In the genomic region with DNA sequence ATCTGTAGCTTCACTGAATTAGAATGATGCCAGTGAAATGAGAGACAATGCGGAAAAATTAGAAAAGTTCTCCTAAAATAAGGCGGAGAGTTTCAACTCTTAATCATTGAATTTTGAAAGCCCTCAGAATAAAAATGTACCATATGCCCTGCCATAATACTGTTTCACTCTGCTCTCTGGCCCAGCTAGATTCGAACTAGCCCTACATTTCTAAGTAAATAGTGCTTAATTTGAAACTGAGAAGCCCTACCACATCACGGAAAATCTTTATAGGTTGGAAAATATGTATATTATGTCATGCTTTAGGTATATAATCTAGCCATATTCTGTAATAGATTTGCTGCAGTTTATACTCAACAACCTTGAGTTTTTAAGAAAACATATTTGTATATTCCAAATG, we compare ENCODE assay signal across 17 cellular contexts.
DNase-seq lines count a peak whose midpoint lies in the region; ATAC-seq and TF ChIP-seq lines count a peak whose summit lies in the region.
"Had no signal": no experiment of that assay in that cellular context is flagged by ENCODE, and none has a peak within 500 bp of the region (broad histone marks: within the 10 kb centered on the region; RNA-seq: fewer than 3 reads in every experiment).

No MANE protein-coding gene starts in this region.

- POLR2A ChIA-PET in activated CD4-positive, alpha-beta memory T cell treated with anti-CD3 and anti-CD28 coated beads for 36 hours (lab: Charles Lee) = interaction anchor here (0.6 to 4.3 kb wide), 8 partner anchors 9 to 228 kb away, joined by 3 to 17 read pairs (median 4); no protein-coding TSS in a partner anchor

- no peaks in the 10 kb centered on the region for H3K27me3 Mint-ChIP-seq in activated T-cell treated with anti-CD3 and anti-CD28 coated beads, Interleukin-2, amount 50 U/mL, for 72 hours (ENCODE audit: low read depth)
- H3K27me3 Mint-ChIP-seq in activated CD4-positive, alpha-beta memory T cell treated with anti-CD3 and anti-CD28 coated beads for 36 hours = no peaks in the 10 kb centered on the region
- H3K27me3 Mint-ChIP-seq in stimulated activated naive CD8-positive, alpha-beta T cell treated with anti-CD3 and anti-CD28 coated beads, Interleukin-15, amount 100 ng/mL, for 72 hours = no peaks in the 10 kb centered on the region

- intact Hi-C loops in activated CD4-positive, alpha-beta memory T cell treated with anti-CD3 and anti-CD28 coated beads for 36 hours (cut with micrococcal nuclease) = loop anchor here (1.0 kb wide), 3 partner anchors 8 to 37 kb away; no protein-coding TSS in a partner anchor
- intact Hi-C loops in psoas muscle (cut with DNase I) = no loop called here

- no peaks in the 10 kb centered on the region for H3K36me3 Mint-ChIP-seq in activated T-cell treated with anti-CD3 and anti-CD28 coated beads, Interleukin-2, amount 50 U/mL, for 72 hours (ENCODE audit: insufficient read depth in 2 of 2)
- no peaks in the 10 kb centered on the region for H3K36me3 Mint-ChIP-seq in activated CD4-positive, alpha-beta memory T cell treated with anti-CD3 and anti-CD28 coated beads for 36 hours
- H3K36me3 Mint-ChIP-seq: neural progenitor cell had no signal

- CTCF ChIA-PET in activated CD4-positive, alpha-beta memory T cell treated with anti-CD3 and anti-CD28 coated beads for 36 hours (lab: Charles Lee) = interaction anchor here (0.7 to 2.1 kb wide), 6 partner anchors 9 to 109 kb away, joined by 3 to 9 read pairs (median 4); no protein-coding TSS in a partner anchor

- H3K9me3 ChIP-seq in psoas muscle = no peaks in the 10 kb centered on the region
- H3K9me3 ChIP-seq: colonic mucosa, upper lobe of right lung had no signal

- H3K36me3 ChIP-seq in psoas muscle (ENCODE audit: insufficient read depth in 1 of 2, low read depth in 1 of 2) = no peaks in the 10 kb centered on the region
- H3K36me3 ChIP-seq: colonic mucosa, neural progenitor cell, upper lobe of right lung had no signal

- H3K4me1 ChIP-seq in psoas muscle = no peaks in the 10 kb centered on the region
- H3K4me1 ChIP-seq: colonic mucosa, neural progenitor cell, upper lobe of right lung had no signal

- H3K27me3 ChIP-seq in psoas muscle (ENCODE audit: insufficient read depth in 3 of 3, low read length in 2 of 3) = peaks cover 0 to 22% (median 5%) of the 10 kb centered on the region in 3 donors
- H3K27me3 ChIP-seq: colonic mucosa, neural progenitor cell had no signal

- no peak overlapping the region for H3K27ac ChIP-seq in psoas muscle
- H3K27ac ChIP-seq: colonic mucosa, neural progenitor cell, upper lobe of right lung had no signal

- no peaks in the 10 kb centered on the region for H3K9me3 Mint-ChIP-seq in activated T-cell treated with anti-CD3 and anti-CD28 coated beads, Interleukin-2, amount 50 U/mL, for 72 hours
- H3K9me3 Mint-ChIP-seq in activated CD4-positive, alpha-beta memory T cell treated with anti-CD3 and anti-CD28 coated beads for 36 hours = no peaks in the 10 kb centered on the region
- H3K9me3 Mint-ChIP-seq in stimulated activated naive CD8-positive, alpha-beta T cell treated with anti-CD3 and anti-CD28 coated beads, Interleukin-15, amount 100 ng/mL, for 72 hours = peaks cover 0 to 4% of the 10 kb centered on the region in 2 donors
- H3K9me3 Mint-ChIP-seq: neural progenitor cell had no signal

- no peak for TF ChIP-seq CTCF in psoas muscle (IDR thresholded peaks at IDR 0.05)

- peaks cover 63% of the 10 kb centered on the region for H3K4me1 Mint-ChIP-seq in activated T-cell treated with anti-CD3 and anti-CD28 coated beads, Interleukin-2, amount 50 U/mL, for 72 hours (ENCODE audit: low read depth)
- H3K4me1 Mint-ChIP-seq in activated CD4-positive, alpha-beta memory T cell treated with anti-CD3 and anti-CD28 coated beads for 36 hours (ENCODE audit: low read depth) = peaks cover 56% of the 10 kb centered on the region
- peaks cover 59% of the 10 kb centered on the region for H3K4me1 Mint-ChIP-seq in stimulated activated naive CD8-positive, alpha-beta T cell treated with anti-CD3 and anti-CD28 coated beads, Interleukin-15, amount 100 ng/mL, for 72 hours

- DNase-seq in activated T-cell treated with anti-CD3 and anti-CD28 coated beads, Interleukin-2, amount 50 U/mL, for 72 hours = no peak
- no peak for DNase-seq in activated T-cell treated with anti-CD3 and anti-CD28 coated beads for 4 hours
- no peak for DNase-seq in activated CD4-positive, alpha-beta memory T cell treated with anti-CD3 and anti-CD28 coated beads for 36 hours
- DNase-seq in dedifferentiated amniotic fluid mesenchymal stem cell (ENCODE audit: extremely low spot score) = peak; percentile 23
- DNase-seq in stimulated activated naive CD8-positive, alpha-beta T cell treated with anti-CD3 and anti-CD28 coated beads, Interleukin-15, amount 100 ng/mL, for 72 hours = no peak
- DNase-seq in kidney tubule cell (ENCODE audit: low spot score) = no peak
- DNase-seq in psoas muscle = no peak
- no peak for DNase-seq in glomerular visceral epithelial cell (ENCODE audit: extremely low spot score)
- DNase-seq: activated CD4-positive, alpha-beta T cell treated with anti-CD3 and anti-CD28 coated beads for 4 hours; colonic mucosa; NCI-H1417; NCI-H2171; NCI-H526 treated with DMSO at 0.1 percent for 48 hours; SIG-M5; T-helper 9 cell; upper lobe of right lung had no signal

- peak; percentile 74 to 78 for ATAC-seq in activated T-cell treated with anti-CD3 and anti-CD28 coated beads, Interleukin-2, amount 50 U/mL, for 72 hours (replicated peaks in 1 of 2)
- ATAC-seq in stimulated activated naive CD8-positive, alpha-beta T cell treated with anti-CD3 and anti-CD28 coated beads, Interleukin-15, amount 100 ng/mL, for 72 hours = peak; percentile 73
- no peak for ATAC-seq in psoas muscle

- WGBS in psoas muscle, 3 donors = 67 to 82% (median 79%) methylated on average over 4 of the region's 4 CpGs

- no peak overlapping the region for H3K4me3 ChIP-seq in psoas muscle
- H3K4me3 ChIP-seq: colonic mucosa, neural progenitor cell, upper lobe of right lung had no signal

- peak overlapping the region; percentile 78 for H3K27ac Mint-ChIP-seq in activated T-cell treated with anti-CD3 and anti-CD28 coated beads, Interleukin-2, amount 50 U/mL, for 72 hours
- peak overlapping the region; percentile 85 for H3K27ac Mint-ChIP-seq in activated CD4-positive, alpha-beta memory T cell treated with anti-CD3 and anti-CD28 coated beads for 36 hours
- peak overlapping the region; percentile 96 to 97 for H3K27ac Mint-ChIP-seq in stimulated activated naive CD8-positive, alpha-beta T cell treated with anti-CD3 and anti-CD28 coated beads, Interleukin-15, amount 100 ng/mL, for 72 hours
- H3K27ac Mint-ChIP-seq: neural progenitor cell had no signal

- peak overlapping the region; percentile 67 to 75 for H3K4me3 Mint-ChIP-seq in activated T-cell treated with anti-CD3 and anti-CD28 coated beads, Interleukin-2, amount 50 U/mL, for 72 hours
- H3K4me3 Mint-ChIP-seq in activated CD4-positive, alpha-beta memory T cell treated with anti-CD3 and anti-CD28 coated beads for 36 hours = peak overlapping the region; percentile 8
- H3K4me3 Mint-ChIP-seq in stimulated activated naive CD8-positive, alpha-beta T cell treated with anti-CD3 and anti-CD28 coated beads, Interleukin-15, amount 100 ng/mL, for 72 hours = peak overlapping the region; percentile 39 to 82
- H3K4me3 Mint-ChIP-seq: neural progenitor cell had no signal

Comparison
In these comparisons a context has a peak if more than half of its experiments do, and no peak if none do; other contexts are left out.
1. ATAC-seq: peak in activated T-cell treated with anti-CD3 and anti-CD28 coated beads, Interleukin-2, amount 50 U/mL, for 72 hours (2 of 2) and stimulated activated naive CD8-positive, alpha-beta T cell treated with anti-CD3 and anti-CD28 coated beads, Interleukin-15, amount 100 ng/mL, for 72 hours (single experiment); none in psoas muscle (0 of 4).
2. H3K4me3 Mint-ChIP-seq: peak in every context shown above with its lines; median percentile 71 in activated T-cell treated with anti-CD3 and anti-CD28 coated beads, Interleukin-2, amount 50 U/mL, for 72 hours; 60 in stimulated activated naive CD8-positive, alpha-beta T cell treated with anti-CD3 and anti-CD28 coated beads, Interleukin-15, amount 100 ng/mL, for 72 hours; 8 in activated CD4-positive, alpha-beta memory T cell treated with anti-CD3 and anti-CD28 coated beads for 36 hours.
3. Peak in every context shown above with its lines, with median percentiles within 50 percentile points of each other: H3K27ac Mint-ChIP-seq.